24 cellular contexts compared by ENCODE assay signal in genomic region chr5:111555760-111556159, GRCh38. TPM values are rescaled to one million over a fixed set of nuclear protein-coding genes. Genes with fewer than 3 reads are reported as not detected.
A peak's percentile ranks its signal among the peaks of the same experiment; 100 is the strongest.
DNase-seq lines count a peak whose midpoint lies in the region; ATAC-seq, FAIRE-seq and TF ChIP-seq lines count a peak whose summit lies in the region.
"Had no signal": no experiment of that assay in that cellular context is flagged by ENCODE, and none has a peak within 500 bp of the region (broad histone marks: within the 10 kb centered on the region; RNA-seq: fewer than 3 reads in every experiment).

No MANE protein-coding gene starts in this region.

- peaks cover 5 to 11% (median 10%) of the 10 kb centered on the region in 3 donors for H3K36me3 Mint-ChIP-seq in naive thymus-derived CD8-positive, alpha-beta T cell
- H3K36me3 Mint-ChIP-seq: CD4-positive, CD25-positive, alpha-beta regulatory T cell had no signal

- H2AFZ ChIP-seq in GM12878 (ENCODE audit: control insufficient read depth, low read depth, low read length): no peak overlapping the region

- no peak overlapping the region for H3K27ac Mint-ChIP-seq in naive thymus-derived CD8-positive, alpha-beta T cell
- H3K27ac Mint-ChIP-seq: B cell; CD4-positive, alpha-beta memory T cell; CD4-positive, CD25-positive, alpha-beta regulatory T cell; CD8-positive, alpha-beta memory T cell had no signal

- H3K4me3 ChIP-seq in GM12878: no peak overlapping the region
- H3K4me3 ChIP-seq: BLaER1 treated with 17β-estradiol and CSF1 and Interleukin-3, amounts not matched to agents 10 nM and 100 nM had no signal

- no peak for TF ChIP-seq EP300 in GM12878 (IDR thresholded peaks at IDR 0.05; ENCODE audit: borderline replicate concordance in 1 of 2, control insufficient read depth in 1 of 2, low read depth in 2 of 2, low read length in 2 of 2)

- SMC1A ChIA-PET in GM12878 (lab: Charles Lee; ENCODE audit: uncharacterized antibody, unreplicated experiment): interaction anchor here (0.9 to 1.5 kb wide), 2 partner anchors 264 to 590 kb away, joined by 3 to 6 read pairs; no protein-coding TSS in a partner anchor

- no peaks in the 10 kb centered on the region for H3K4me1 ChIP-seq in GM12878 (ENCODE audit: control insufficient read depth, insufficient read depth, low read length)

- no peak for FAIRE-seq in GM12878 (lab: Jason Lieb, UNC)
- FAIRE-seq in frontal cortex (lab: Jason Lieb, UNC): peak; percentile 44
- FAIRE-seq: A204.1, GM12891, GM19239 had no signal

- POLR2A ChIA-PET in HEK293T (lab: Yijun Ruan, JAX): no interaction called here
- POLR2A ChIA-PET in GM12878 (lab: Charles Lee): no interaction called here
- POLR2A ChIA-PET in naive thymus-derived CD8-positive, alpha-beta T cell (lab: Charles Lee): no interaction called here

- TF ChIP-seq POLR2A in GM12878 (IDR thresholded peaks at IDR 0.05; ENCODE audit: low read depth, low read length): no peak

- H3K36me3 ChIP-seq in GM12878 (ENCODE audit: control insufficient read depth in 2 of 2, insufficient read depth in 2 of 2, low read length in 1 of 2): no peaks in the 10 kb centered on the region
- H3K36me3 ChIP-seq: BLaER1 treated with 17β-estradiol and CSF1 and Interleukin-3, amounts not matched to agents 10 nM and 100 nM had no signal

- TF ChIP-seq CTCF in GM12878 (IDR thresholded peaks at IDR 0.05 in 2 of 3, conservative IDR thresholded peaks at IDR 0.05 in 1 of 3; ENCODE audit: control insufficient read depth in 2 of 3, extremely low read depth in 1 of 3, insufficient read depth in 1 of 3, low read depth in 3 of 3, low read length in 3 of 3): no peak

- H3K4me3 Mint-ChIP-seq in naive thymus-derived CD8-positive, alpha-beta T cell: no peak overlapping the region
- H3K4me3 Mint-ChIP-seq: B cell; CD4-positive, alpha-beta memory T cell; CD4-positive, CD25-positive, alpha-beta regulatory T cell; CD8-positive, alpha-beta memory T cell had no signal

- CTCF ChIA-PET in HEK293T (lab: Yijun Ruan, JAX): no interaction called here
- CTCF ChIA-PET in GM12878 (lab: Yijun Ruan, JAX): no interaction called here

- intact Hi-C loops in GM12878 (cut with micrococcal nuclease; ENCODE audit: unreplicated experiment): loop anchor here (10.0 kb wide), 1 partner anchor 279 kb away; no protein-coding TSS in a partner anchor

- H3K9me3 Mint-ChIP-seq in naive thymus-derived CD8-positive, alpha-beta T cell: peaks cover 0 to 15% (median 11%) of the 10 kb centered on the region in 9 donors

- H3K9me3 ChIP-seq in GM12878 (replicated peaks; ENCODE audit: control insufficient read depth, insufficient read depth, low read length): no peaks in the 10 kb centered on the region

- H3K27ac ChIP-seq in GM12878 (ENCODE audit: control insufficient read depth, insufficient read depth): no peak overlapping the region
- H3K27ac ChIP-seq: BLaER1 treated with 17β-estradiol and CSF1 and Interleukin-3, amounts not matched to agents 10 nM and 100 nM; C4-2B had no signal

- no peak for TF ChIP-seq RAD21 in GM12878 (IDR thresholded peaks at IDR 0.05; ENCODE audit: insufficient read depth, low read depth, low read length)

- H4K20me1 ChIP-seq in GM12878 (ENCODE audit: control insufficient read depth, insufficient read depth): no peaks in the 10 kb centered on the region
- H4K20me1 ChIP-seq: BLaER1 treated with 17β-estradiol and CSF1 and Interleukin-3, amounts not matched to agents 10 nM and 100 nM had no signal

- ATAC-seq in GM12878: no peak
- no peak for ATAC-seq in naive thymus-derived CD8-positive, alpha-beta T cell

- RAD21 ChIA-PET in GM12878 (lab: Charles Lee; ENCODE audit: unreplicated experiment): interaction anchor here (0.8 to 2.0 kb wide), 3 partner anchors 264 to 590 kb away, joined by 3 to 11 read pairs (median 3); no protein-coding TSS in a partner anchor

- peaks cover 0 to 4% (median 0%) of the 10 kb centered on the region in 5 donors for H3K27me3 Mint-ChIP-seq in naive thymus-derived CD8-positive, alpha-beta T cell

- H3K4me1 Mint-ChIP-seq in naive thymus-derived CD8-positive, alpha-beta T cell: peaks cover 4 to 12% (median 9%) of the 10 kb centered on the region in 4 donors

- 83% methylated on average over 1 of the region's 1 CpG for WGBS in GM12878 (ENCODE audit: insufficient coverage, insufficient replicate concordance, low lambda C conversion rate, missing lambda C conversion rate)

- no peak overlapping the region for H3K4me2 ChIP-seq in GM12878 (ENCODE audit: control insufficient read depth, insufficient read depth)

- H3K79me2 ChIP-seq in GM12878 (ENCODE audit: control insufficient read depth, insufficient read depth, low read length): no peaks in the 10 kb centered on the region

- in situ Hi-C loops in GM12878 (cut with MboI): no loop called here

- BruUV-seq in GM12878 (replicated peaks; lab: Mats Ljungman, UMichigan): no TSS peak

- H3K27me3 ChIP-seq in GM12878 (replicated peaks in 1 of 2; ENCODE audit: control insufficient read depth in 2 of 2, insufficient read depth in 2 of 2, low read length in 1 of 2): no peaks in the 10 kb centered on the region
- H3K27me3 ChIP-seq: BLaER1 treated with 17β-estradiol and CSF1 and Interleukin-3, amounts not matched to agents 10 nM and 100 nM had no signal

- H3K9ac ChIP-seq in GM12878 (ENCODE audit: control insufficient read depth, insufficient read depth, low read length): no peak overlapping the region
- H3K9ac ChIP-seq: BLaER1 treated with 17β-estradiol and CSF1 and Interleukin-3, amounts not matched to agents 10 nM and 100 nM had no signal

- no peak for DNase-seq in HEK293T (ENCODE audit: extremely low spot score)
- DNase-seq in GM12878 (ENCODE audit: low read depth, low spot score): no peak
- DNase-seq in frontal cortex (ENCODE audit: low spot score in 2 of 2): no peak
- no peak for DNase-seq in naive thymus-derived CD8-positive, alpha-beta T cell
- no peak for DNase-seq in CD1c-positive myeloid dendritic cell (ENCODE audit: extremely low spot score)
- DNase-seq: 8988T; ACHN; CD4-positive, alpha-beta memory T cell; CD4-positive, CD25-positive, alpha-beta regulatory T cell; CD8-positive, alpha-beta memory T cell; COR-L47; DMS 273 treated with DMSO at 0.1 percent for 48 hours; DMS153; DMS53; DMS79; DND-41; EL; GDM1 had no signal

TF ChIP-seq in HEK293T, 16 proteins besides CTCF, POLR2A, EP300 and RAD21:
- TF ChIP-seq ELF4 (IDR thresholded peaks at IDR 0.05) (peak; percentile 80), FOXK2 (IDR thresholded peaks at IDR 0.05) (no peak), SUZ12 (IDR thresholded peaks at IDR 0.05) (no peak), CTBP1 (IDR thresholded peaks at IDR 0.05; ENCODE audit: borderline replicate concordance) (no peak)

TF ChIP-seq in GM12878, 131 proteins besides CTCF, POLR2A, EP300 and RAD21:
- TF ChIP-seq ZBTB40 (IDR thresholded peaks at IDR 0.05; ENCODE audit: borderline replicate concordance) (peak; percentile 30; the same call in 1 of the 2 replicates), EED (IDR thresholded peaks at IDR 0.05; ENCODE audit: low read depth) (no peak), HDAC2 (IDR thresholded peaks at IDR 0.05) (no peak), GABPA (IDR thresholded peaks at IDR 0.05; ENCODE audit: low read depth) (no peak)
TF ChIP-seq in GM12878: peak in this region for 1.

RNA-seq across cellular contexts. Expression of gene STARD4, which starts 43.4 kb away (rescaled TPM):
- total RNA-seq in GM12878 (2013; cell fraction: nucleolus; rRNA removed): 354 and 365 TPM in 2 replicates
- total RNA-seq in GM12878 (2014; rRNA removed) (73.9 and 99.0 TPM in 2 replicates), GM12878 (2014; rRNA removed; fragmentation: Illumina TruSeq; extraction: Trizol) (90.3 and 91.8 TPM in 2 replicates), GM12878 (2021) (67.8 and 75.7 TPM in 2 replicates), frontal cortex (37.1 TPM)
- polyA plus RNA-seq in GM12878 (2011; ENCODE audit: low read depth): 34.0 TPM
- polyA plus RNA-seq in GM12878 (2011; rRNA removed) (190 and 286 TPM in 2 replicates), GM12878 (2014; fragmentation: Illumina TruSeq; extraction: Trizol) (70.4 and 93.1 TPM in 2 replicates), GM12878 (2014; fragmentation: Nextera tagmentation; extraction: Ambion mirVana) (10 to 100 TPM; 41.9 to 53.3 TPM), GM12878 (2014; rRNA removed) (54.6 and 72.8 TPM in 2 replicates), GM12878 (2016; fragmentation: Nextera tagmentation; extraction: Ambion mirVana) (10 to 100 TPM; 45.1 to 49.1 TPM)
- polyA plus RNA-seq in GM12878 (2011; cell fraction: cytosol; rRNA removed): 71.7 and 82.6 TPM in 2 replicates
- 150 and 156 TPM in 2 replicates for polyA plus RNA-seq in GM12878 (2011; cell fraction: nucleus; rRNA removed)
- 45.6 and 78.3 TPM in 2 replicates for polyA plus RNA-seq in GM12878 (2012)
- 102 and 122 TPM in 2 replicates for polyA minus RNA-seq in GM12878 (2011; rRNA and poly(A)+ RNA removed)
- polyA minus RNA-seq in GM12878 (2011; cell fraction: cytosol; rRNA and poly(A)+ RNA removed): 40.1 and 45.1 TPM in 2 replicates
- 81.0 and 92.8 TPM in 2 replicates for polyA minus RNA-seq in GM12878 (2011; cell fraction: nucleus; rRNA and poly(A)+ RNA removed)
- 10 to 100 TPM; 10.9 to 11.9 TPM for total RNA-seq in naive thymus-derived CD8-positive, alpha-beta T cell
- polyA plus RNA-seq in naive thymus-derived CD8-positive, alpha-beta T cell: 1 to 10 TPM; 4.6 to 6.1 (median 5.0) TPM
